In genomic region chr12:54281694-54282093, GRCh38 we compare ENCODE assay signal across 9 cellular contexts. TPM values are rescaled to one million over a fixed set of nuclear protein-coding genes. Genes with fewer than 3 reads are reported as not detected.
DNase-seq lines count a peak whose midpoint lies in the region; ATAC-seq and TF ChIP-seq lines count a peak whose summit lies in the region.
"Not testable (repeated sequence)": the region's sequence is repeated elsewhere in the genome, so short reads cannot be mapped to it uniquely, and the experiment has no call there.
"Had no signal": no experiment of that assay in that cellular context is flagged by ENCODE, and none has a peak within 500 bp of the region (broad histone marks: within the 10 kb centered on the region; RNA-seq: fewer than 3 reads in every experiment).

No MANE protein-coding gene starts in this region.

- CTCF ChIA-PET in PC-9 (lab: Charles Lee): interaction anchor here (0.6 kb wide), 1 partner anchor 63 kb away, joined by 4 read pairs; no protein-coding TSS in a partner anchor

- H3K14ac ChIP-seq in trophoblast cell (ENCODE audit: low read length): not testable (repeated sequence)

- TF ChIP-seq POLR2A in breast epithelium (IDR thresholded peaks at IDR 0.05); right lobe of liver (IDR thresholded peaks at IDR 0.05); tibial nerve (IDR thresholded peaks at IDR 0.05): not testable (repeated sequence)

- H3K4me1 ChIP-seq in CD4-positive, CD25-positive, alpha-beta regulatory T cell (ENCODE audit: control insufficient read depth, insufficient read depth, low read length, poor library complexity, severe bottlenecking): peaks cover 79% of the 10 kb centered on the region
- H3K4me1 ChIP-seq in PC-9 (replicated peaks; ENCODE audit: insufficient read depth) (peaks cover 49% of the 10 kb centered on the region), breast epithelium (peaks cover 3 to 36% of the 10 kb centered on the region in 2 donors), right lobe of liver (peaks cover 0 to 52% (median 17%) of the 10 kb centered on the region in 4 donors), trophoblast cell (ENCODE audit: control insufficient read depth in 1 of 2, insufficient read depth in 2 of 2, low read length in 2 of 2) (peaks cover 4 to 15% of the 10 kb centered on the region in 2 experiments), tibial nerve (peaks cover 0 to 65% (median 47%) of the 10 kb centered on the region in 4 donors)

- not testable (repeated sequence) for H3K9me3 ChIP-seq in CD4-positive, CD25-positive, alpha-beta regulatory T cell (ENCODE audit: control insufficient read depth in 2 of 2, low read length in 2 of 2); PC-9 (ENCODE audit: insufficient read depth, low read depth); breast epithelium; right lobe of liver; trophoblast cell (ENCODE audit: insufficient read depth, low read depth, low read length); tibial nerve

- H3K23ac ChIP-seq in trophoblast cell (ENCODE audit: low read length): not testable (repeated sequence)

- intact Hi-C loops in PC-9 (cut with micrococcal nuclease; ENCODE audit: unreplicated experiment) (loop anchor here (2.0 kb wide), 1 partner anchor 77 kb away; no protein-coding TSS in a partner anchor), breast epithelium (cut with DNase I; ENCODE audit: low total_unique reads) (loop anchor here (10.0 kb wide), 1 partner anchor 83 kb away; the partner anchor contains the start of gene GPR84)
- intact Hi-C loops in right lobe of liver (cut with DNase I): not testable (repeated sequence)

- TF ChIP-seq EP300 in tibial nerve (IDR thresholded peaks at IDR 0.05): not testable (repeated sequence)

- H2BK120ac ChIP-seq in trophoblast cell (ENCODE audit: insufficient read depth, low read length, poor library complexity): not testable (repeated sequence)

- peaks cover 54% of the 10 kb centered on the region for H3K36me3 Mint-ChIP-seq in CD4-positive, CD25-positive, alpha-beta regulatory T cell

- H3K27me3 Mint-ChIP-seq in CD4-positive, CD25-positive, alpha-beta regulatory T cell: not testable (repeated sequence)

- H2BK12ac ChIP-seq in trophoblast cell (ENCODE audit: low read length): not testable (repeated sequence)

- H4K12ac ChIP-seq in trophoblast cell (ENCODE audit: low read depth, low read length): not testable (repeated sequence)

- H2AK5ac ChIP-seq in trophoblast cell (ENCODE audit: low read length): not testable (repeated sequence)

- DNase-seq in CD4-positive, CD25-positive, alpha-beta regulatory T cell; HFF-Myc (ENCODE audit: extremely low read depth, low read depth); PC-9; breast epithelium (ENCODE audit: low spot score in 2 of 2); fibroblast of the aortic adventitia (ENCODE audit: low read depth); right lobe of liver; trophoblast cell; tibial nerve (ENCODE audit: low spot score in 2 of 2): not testable (repeated sequence)

- H3K4me3 Mint-ChIP-seq in CD4-positive, CD25-positive, alpha-beta regulatory T cell: not testable (repeated sequence)

- H4K8ac ChIP-seq in trophoblast cell (ENCODE audit: low read depth, low read length): not testable (repeated sequence)

- H3K4ac ChIP-seq in trophoblast cell (ENCODE audit: low read depth, low read length): peak overlapping the region; percentile 64

- ATAC-seq in CD4-positive, CD25-positive, alpha-beta regulatory T cell (ENCODE audit: low read depth in 2 of 2); right lobe of liver: not testable (repeated sequence)

- peaks cover 13% of the 10 kb centered on the region for H3K79me1 ChIP-seq in trophoblast cell (ENCODE audit: low read length)

- peaks cover 74% of the 10 kb centered on the region for H3F3A ChIP-seq in PC-9 (ENCODE audit: insufficient read depth, low read depth)

- not testable (repeated sequence) for H2AFZ ChIP-seq in PC-9; trophoblast cell (ENCODE audit: insufficient read depth, low read length, poor library complexity)

- not testable (repeated sequence) for H3K27ac Mint-ChIP-seq in CD4-positive, CD25-positive, alpha-beta regulatory T cell

- H4K20me1 ChIP-seq in PC-9 (ENCODE audit: insufficient read depth): peaks cover 53% of the 10 kb centered on the region

- peak overlapping the region; percentile 99 for H3K4me3 ChIP-seq in CD4-positive, CD25-positive, alpha-beta regulatory T cell (ENCODE audit: low read depth, low read length)
- peak overlapping the region; percentile 85 for H3K4me3 ChIP-seq in HFF-Myc (replicated peaks; ENCODE audit: low read depth, low read length)
- H3K4me3 ChIP-seq in PC-9: peak overlapping the region; percentile 82
- peak overlapping the region; percentile 76 to 79 (median 76) for H3K4me3 ChIP-seq in breast epithelium
- H3K4me3 ChIP-seq in fibroblast of the aortic adventitia (ENCODE audit: low read depth, low read length): peak overlapping the region; percentile 94
- H3K4me3 ChIP-seq in right lobe of liver: peak overlapping the region; percentile 66 to 90 (median 72)
- H3K4me3 ChIP-seq in trophoblast cell (ENCODE audit: low read depth, low read length): not testable (repeated sequence)
- H3K4me3 ChIP-seq in tibial nerve: peak overlapping the region; percentile 58 to 79 (median 66)

- not testable (repeated sequence) for H4K91ac ChIP-seq in trophoblast cell (ENCODE audit: low read depth, low read length)

- H3K4me2 ChIP-seq in PC-9: peak overlapping the region; percentile 98
- H3K4me2 ChIP-seq in trophoblast cell (ENCODE audit: low read length): peak overlapping the region; percentile 46

- not testable (repeated sequence) for H3K27me3 ChIP-seq in CD4-positive, CD25-positive, alpha-beta regulatory T cell (ENCODE audit: control insufficient read depth, insufficient read depth, low read length); PC-9 (ENCODE audit: insufficient read depth, low read depth); breast epithelium; right lobe of liver; trophoblast cell (ENCODE audit: insufficient read depth, low read length); tibial nerve

- H3K4me1 Mint-ChIP-seq in CD4-positive, CD25-positive, alpha-beta regulatory T cell: peaks cover 11 to 47% (median 24%) of the 10 kb centered on the region in 4 donors

- H3K36me3 ChIP-seq in CD4-positive, CD25-positive, alpha-beta regulatory T cell (ENCODE audit: control insufficient read depth, insufficient read depth, low read length): peaks cover 43% of the 10 kb centered on the region
- H3K36me3 ChIP-seq in PC-9 (ENCODE audit: low read depth) (peaks cover 64% of the 10 kb centered on the region), right lobe of liver (peaks cover 12 to 49% (median 39%) of the 10 kb centered on the region in 4 donors), trophoblast cell (ENCODE audit: control insufficient read depth in 1 of 2, insufficient read depth in 2 of 2, low read length in 2 of 2) (peaks cover 14 to 34% of the 10 kb centered on the region in 2 experiments), tibial nerve (peaks cover 0 to 45% (median 14%) of the 10 kb centered on the region in 3 donors)
- not testable (repeated sequence) for H3K36me3 ChIP-seq in breast epithelium

- not testable (repeated sequence) for H3K9me3 Mint-ChIP-seq in CD4-positive, CD25-positive, alpha-beta regulatory T cell

- TF ChIP-seq CTCF in HFF-Myc (IDR thresholded peaks at IDR 0.05; ENCODE audit: low read depth, low read length, missing control alignments); PC-9 (conservative IDR thresholded peaks at IDR 0.05); breast epithelium (IDR thresholded peaks at IDR 0.05); fibroblast of the aortic adventitia (IDR thresholded peaks at IDR 0.05; ENCODE audit: insufficient read depth, low read length); right lobe of liver (IDR thresholded peaks at IDR 0.05); tibial nerve (IDR thresholded peaks at IDR 0.05): not testable (repeated sequence)

- 16% methylated on average over 4 of the region's 4 CpGs for WGBS in right lobe of liver (ENCODE audit: insufficient coverage, low coverage, low lambda C conversion rate, missing lambda C conversion rate)
- WGBS in trophoblast cell (ENCODE audit: extremely low coverage, insufficient coverage, insufficient read length): no CpG with 5 or more reads among the region's 4 CpGs
- whole genome bisulfite sequencing in tibial nerve, 2 donors: 5 to 20% methylated on average over 4 of the region's 4 CpGs

- peak overlapping the region; percentile 99 for H3K27ac ChIP-seq in CD4-positive, CD25-positive, alpha-beta regulatory T cell (ENCODE audit: insufficient read depth, low read length, poor library complexity, severe bottlenecking)
- H3K27ac ChIP-seq in PC-9 (peak overlapping the region; percentile 94), breast epithelium (peak overlapping the region; percentile 93 to 96), right lobe of liver (peak overlapping the region in 2 of 3 donors; percentile 73 to 90), tibial nerve (peak overlapping the region; percentile 89 to 97 (median 93))
- H3K27ac ChIP-seq in trophoblast cell (ENCODE audit: low read depth, low read length): not testable (repeated sequence)

- not testable (repeated sequence) for BruUV-seq in PC-9 (replicated peaks; lab: Mats Ljungman, UMichigan)

- H3K79me2 ChIP-seq in PC-9 (ENCODE audit: low read depth) (peaks cover 75% of the 10 kb centered on the region), trophoblast cell (ENCODE audit: control insufficient read depth, insufficient read depth, low read length, poor library complexity) (peaks cover 16% of the 10 kb centered on the region)

- POLR2A ChIA-PET in PC-9 (lab: Charles Lee; ENCODE audit: unreplicated experiment): interaction anchor here (0.6 kb wide), 2 partner anchors 8 to 17 kb away, joined by 4 to 5 read pairs; no protein-coding TSS in a partner anchor

- not testable (repeated sequence) for H3K9me2 ChIP-seq in PC-9 (ENCODE audit: insufficient read depth)

- not testable (repeated sequence) for H3K18ac ChIP-seq in trophoblast cell (ENCODE audit: low read length)

- H2BK5ac ChIP-seq in trophoblast cell (ENCODE audit: low read depth, low read length, poor library complexity): not testable (repeated sequence)

- H3K9ac ChIP-seq in trophoblast cell (ENCODE audit: low read length): peak overlapping the region; percentile 96

RNA-seq across cellular contexts. Expression of gene HNRNPA1, which starts 1.2 kb away (rescaled TPM):
- 1,288 TPM for total RNA-seq in CD4-positive, CD25-positive, alpha-beta regulatory T cell
- polyA plus RNA-seq in CD4-positive, CD25-positive, alpha-beta regulatory T cell: 100 to 1,000 TPM; 750 to 913 (median 830) TPM
- total RNA-seq in PC-9 (2021): 1,116 and 1,137 TPM in 2 replicates
- 100 to 1,000 TPM; 387 to 571 (median 477) TPM for total RNA-seq in breast epithelium
- total RNA-seq in fibroblast of the aortic adventitia (ENCODE audit: low replicate concordance): 435 and 902 TPM in 2 replicates
- total RNA-seq in right lobe of liver: 100 to 1,000 TPM in 5 of 6 experiments, 10 to 100 TPM in 1; 87.3 to 211 (median 161) TPM
- polyA plus RNA-seq in trophoblast cell (2013): 1,483 and 1,624 TPM in 2 replicates
- 100 to 1,000 TPM; 450 to 769 (median 570) TPM for total RNA-seq in tibial nerve

RNA-seq across cellular contexts. Expression of gene CBX5, which starts 1.8 kb away (rescaled TPM):
- 38.9 TPM for total RNA-seq in CD4-positive, CD25-positive, alpha-beta regulatory T cell
- 10 to 100 TPM; 18.2 to 21.5 (median 19.6) TPM for polyA plus RNA-seq in CD4-positive, CD25-positive, alpha-beta regulatory T cell
- 108 and 154 TPM in 2 replicates for total RNA-seq in PC-9 (2021)
- 10 to 100 TPM; 22.4 to 45.8 (median 31.8) TPM for total RNA-seq in breast epithelium
- 38.3 and 114 TPM in 2 replicates for total RNA-seq in fibroblast of the aortic adventitia (ENCODE audit: low replicate concordance)
- 10 to 100 TPM; 14.4 to 23.7 (median 20.1) TPM for total RNA-seq in right lobe of liver
- 58.3 and 62.0 TPM in 2 replicates for polyA plus RNA-seq in trophoblast cell (2013)
- total RNA-seq in tibial nerve: 10 to 100 TPM; 32.1 to 50.0 (median 42.4) TPM

RNA-seq across cellular contexts. Expression of gene NFE2, which starts 19.1 kb away (rescaled TPM):
- 2.8 TPM for total RNA-seq in CD4-positive, CD25-positive, alpha-beta regulatory T cell
- under 1 TPM in 1 of 4 donors, not detected in 3; 0.18 TPM for polyA plus RNA-seq in CD4-positive, CD25-positive, alpha-beta regulatory T cell
- total RNA-seq in PC-9 (2021) (1.5 and 1.7 TPM in 2 replicates), breast epithelium (under 1 TPM; 0.15 to 0.48 (median 0.33) TPM), fibroblast of the aortic adventitia (ENCODE audit: low replicate concordance) (1.2 TPM in 1 of 2 replicates, not detected in the other), right lobe of liver (1 to 10 TPM in 3 of 6 experiments, under 1 TPM in 3; 0.46 to 2.8 (median 0.99) TPM), tibial nerve (not detected)
- 0.92 and 0.97 TPM in 2 replicates for polyA plus RNA-seq in trophoblast cell (2013)
- total RNA-seq: activated CD8-positive, alpha-beta T cell treated with anti-CD3 and anti-CD28 coated beads, Interleukin-2, amount 10 ng/mL, durations not matched to agents 7 days and 5 days had no signal

RNA-seq across cellular contexts. Expression of gene COPZ1, which starts 43.2 kb away (rescaled TPM):
- 65.3 TPM for total RNA-seq in CD4-positive, CD25-positive, alpha-beta regulatory T cell
- polyA plus RNA-seq in CD4-positive, CD25-positive, alpha-beta regulatory T cell: 100 to 1,000 TPM; 151 to 213 (median 168) TPM
- total RNA-seq in PC-9 (2021): 232 and 265 TPM in 2 replicates
- total RNA-seq in breast epithelium: 100 to 1,000 TPM in 1 of 3 donors, 10 to 100 TPM in 2; 70.9 to 109 (median 90.1) TPM
- total RNA-seq in fibroblast of the aortic adventitia (ENCODE audit: low replicate concordance): 59.7 and 139 TPM in 2 replicates
- 10 to 100 TPM; 67.3 to 89.2 (median 74.9) TPM for total RNA-seq in right lobe of liver
- 133 and 138 TPM in 2 replicates for polyA plus RNA-seq in trophoblast cell (2013)
- total RNA-seq in tibial nerve: 10 to 100 TPM; 38.0 to 52.0 (median 43.6) TPM
